Comparison of ENCODE assay signal across 11 cellular contexts in the genomic region with DNA sequence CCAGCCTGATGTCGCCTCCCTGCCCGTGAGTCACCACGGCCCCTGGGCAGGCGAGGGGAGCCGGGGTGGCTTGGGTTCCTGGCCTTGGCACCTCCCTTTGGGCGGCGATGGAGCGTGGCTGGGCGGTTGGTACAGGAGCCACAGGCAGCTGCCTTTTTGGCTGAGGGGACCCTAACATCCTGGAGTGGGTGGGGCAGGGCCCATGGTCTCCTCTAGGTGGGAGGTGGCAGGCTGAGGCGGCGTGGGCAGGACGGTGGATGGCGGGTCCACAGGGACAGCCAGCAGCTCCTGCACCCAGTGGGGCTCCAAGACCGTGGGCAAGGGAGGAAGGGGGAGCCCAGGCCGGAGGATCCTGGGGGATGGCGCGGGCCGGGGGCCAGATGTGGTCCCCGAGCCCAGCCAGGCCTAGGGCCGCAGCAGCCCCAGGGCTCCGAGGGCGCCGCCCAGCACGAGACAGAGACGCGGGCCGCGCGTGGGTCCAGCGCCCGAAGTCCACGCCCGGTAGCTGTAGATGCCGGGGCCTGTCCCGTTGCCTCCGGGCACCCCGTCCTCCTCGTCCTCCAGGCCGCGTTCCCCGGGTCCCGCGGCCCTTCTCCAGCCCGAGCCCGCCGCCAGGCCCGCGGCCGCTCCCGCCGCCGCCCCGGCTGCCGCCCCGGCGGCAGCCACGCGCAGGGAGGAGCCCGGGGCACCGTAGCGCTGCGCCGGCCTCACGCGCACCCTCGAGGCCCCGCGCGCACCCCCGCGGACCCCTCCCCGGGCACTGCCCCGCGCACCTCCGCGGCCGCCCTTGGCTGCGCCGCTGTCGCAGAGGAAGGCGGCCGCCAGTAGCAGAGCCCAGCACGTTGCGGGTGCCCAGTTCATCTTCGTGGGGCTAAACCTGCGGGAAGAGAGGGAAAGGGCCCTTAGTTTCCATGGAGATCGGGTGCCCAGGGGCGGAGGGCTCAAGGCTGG. TPM values are rescaled to one million over a fixed set of nuclear protein-coding genes. Genes with fewer than 3 reads are reported as not detected.
DNase-seq lines count a peak whose midpoint lies in the region; ATAC-seq and TF ChIP-seq lines count a peak whose summit lies in the region.
"Had no signal": no experiment of that assay in that cellular context is flagged by ENCODE, and none has a peak within 500 bp of the region (broad histone marks: within the 10 kb centered on the region; RNA-seq: fewer than 3 reads in every experiment).

No MANE protein-coding gene starts in this region.

- peak; percentile 31 for ATAC-seq in activated CD8-positive, alpha-beta T cell treated with anti-CD3 and anti-CD28 coated beads for 36 hours
- no peak for ATAC-seq in HG02970 (IDR thresholded peaks at IDR 0.05; ENCODE audit: low FRiP score, unreplicated experiment)
- no peak for ATAC-seq in HG03135 (IDR thresholded peaks at IDR 0.05; ENCODE audit: unreplicated experiment)

- no peak for TF ChIP-seq CTCF in activated CD8-positive, alpha-beta T cell treated with anti-CD3 and anti-CD28 coated beads for 36 hours (IDR thresholded peaks at IDR 0.05)

- POLR2A ChIA-PET in activated CD8-positive, alpha-beta T cell treated with anti-CD3 and anti-CD28 coated beads for 36 hours (lab: Charles Lee), result interaction anchor here (2.7 kb wide), 1 partner anchor 12 kb away, joined by 8 read pairs; no protein-coding TSS in a partner anchor

- no peak overlapping the region for H3K27ac Mint-ChIP-seq in activated CD8-positive, alpha-beta T cell treated with anti-CD3 and anti-CD28 coated beads for 36 hours
- H3K27ac Mint-ChIP-seq: activated CD4-positive, alpha-beta memory T cell treated with anti-CD3 and anti-CD28 coated beads for 36 hours had no signal

- peak; percentile 4 for DNase-seq in NCI-H345 (lab: John Stamatoyannopoulos, UW)
- DNase-seq in NCI-H345 treated with DMSO at 0.1 percent for 48 hours (lab: John Stamatoyannopoulos, UW; ENCODE audit: unreplicated experiment), result no peak
- no peak for DNase-seq in activated CD8-positive, alpha-beta T cell treated with anti-CD3 and anti-CD28 coated beads for 36 hours
- no peak for DNase-seq in stimulated activated CD4-positive, alpha-beta T cell treated with anti-CD3 and anti-CD28 coated beads, Interleukin-4, amount 100 ng/mL, for 4 hours
- DNase-seq: activated CD4-positive, alpha-beta memory T cell treated with anti-CD3 and anti-CD28 coated beads for 36 hours; thyroid gland had no signal

- H3K27me3 Mint-ChIP-seq in activated CD8-positive, alpha-beta T cell treated with anti-CD3 and anti-CD28 coated beads for 36 hours, result no peaks in the 10 kb centered on the region

- peak overlapping the region; percentile 62 for H3K4me2 ChIP-seq in skeletal muscle satellite cell (ENCODE audit: low read length)

- CTCF ChIA-PET in activated CD8-positive, alpha-beta T cell treated with anti-CD3 and anti-CD28 coated beads for 36 hours (lab: Charles Lee), result no interaction called here

- H3K9me3 ChIP-seq in iPS-15b (ENCODE audit: control insufficient read depth, insufficient read depth, low read length) (no peaks in the 10 kb centered on the region), skeletal muscle satellite cell (replicated peaks; ENCODE audit: low read length) (no peaks in the 10 kb centered on the region)
- H3K9me3 ChIP-seq: thyroid gland had no signal

- H3K36me3 Mint-ChIP-seq in activated CD8-positive, alpha-beta T cell treated with anti-CD3 and anti-CD28 coated beads for 36 hours (ENCODE audit: low read depth), result peaks cover 8% of the 10 kb centered on the region

- intact Hi-C loops in activated CD8-positive, alpha-beta T cell treated with anti-CD3 and anti-CD28 coated beads for 36 hours (cut with micrococcal nuclease), result no loop called here

- no peak overlapping the region for H3K4me3 Mint-ChIP-seq in activated CD8-positive, alpha-beta T cell treated with anti-CD3 and anti-CD28 coated beads for 36 hours
- H3K4me3 Mint-ChIP-seq: activated CD4-positive, alpha-beta memory T cell treated with anti-CD3 and anti-CD28 coated beads for 36 hours had no signal

- H3K36me3 ChIP-seq in iPS-15b (ENCODE audit: control insufficient read depth, insufficient read depth, low read length) (peaks cover 20% of the 10 kb centered on the region), skeletal muscle satellite cell (ENCODE audit: insufficient read depth, low read length) (peaks cover 26% of the 10 kb centered on the region)

- peak overlapping the region; percentile 8 for H3K4me3 ChIP-seq in iPS-15b (ENCODE audit: low read depth, low read length)
- H3K4me3 ChIP-seq in skeletal muscle satellite cell (ENCODE audit: low read length), result peak overlapping the region; percentile 45
- H3K4me3 ChIP-seq: thyroid gland had no signal

- no peaks in the 10 kb centered on the region for H3K9me3 Mint-ChIP-seq in activated CD8-positive, alpha-beta T cell treated with anti-CD3 and anti-CD28 coated beads for 36 hours
- H3K9me3 Mint-ChIP-seq: activated CD4-positive, alpha-beta memory T cell treated with anti-CD3 and anti-CD28 coated beads for 36 hours had no signal

- no peaks in the 10 kb centered on the region for H3K4me1 Mint-ChIP-seq in activated CD8-positive, alpha-beta T cell treated with anti-CD3 and anti-CD28 coated beads for 36 hours (ENCODE audit: low read depth)

- H3K27me3 ChIP-seq in iPS-15b (ENCODE audit: control insufficient read depth, insufficient read depth, low read length) (no peaks in the 10 kb centered on the region), skeletal muscle satellite cell (ENCODE audit: control insufficient read depth, insufficient read depth, low read length) (peaks cover 13% of the 10 kb centered on the region)
- H3K27me3 ChIP-seq: thyroid gland had no signal

- H3K9ac ChIP-seq in iPS-15b (ENCODE audit: low read depth, low read length), result no peak overlapping the region
- H3K9ac ChIP-seq in skeletal muscle satellite cell (ENCODE audit: low read depth, low read length), result no peak overlapping the region

- H3K4me1 ChIP-seq in iPS-15b (ENCODE audit: control insufficient read depth, insufficient read depth, low read length), result no peaks in the 10 kb centered on the region
- H3K4me1 ChIP-seq in skeletal muscle satellite cell (ENCODE audit: control insufficient read depth, insufficient read depth, low read length), result peaks cover 8% of the 10 kb centered on the region

RNA-seq across cellular contexts. Expression of gene SPRN, which starts 1.3 kb away (rescaled TPM):
- not detected for total RNA-seq in activated CD8-positive, alpha-beta T cell treated with anti-CD3 and anti-CD28 coated beads for 36 hours
- total RNA-seq in skeletal muscle satellite cell (2012; rRNA removed), result 0.44 and 1.0 TPM in 2 replicates
- total RNA-seq: activated CD4-positive, alpha-beta memory T cell treated with anti-CD3 and anti-CD28 coated beads for 36 hours; OCI-LY7 had no signal

RNA-seq across cellular contexts. Expression of gene MTG1, which starts 29.1 kb away (rescaled TPM):
- total RNA-seq in activated CD8-positive, alpha-beta T cell treated with anti-CD3 and anti-CD28 coated beads for 36 hours, result 10 to 100 TPM; 45.7 to 48.9 TPM
- 32.4 and 37.4 TPM in 2 replicates for total RNA-seq in skeletal muscle satellite cell (2012; rRNA removed)

RNA-seq across cellular contexts. Expression of gene SCART1, which starts 30.6 kb away (rescaled TPM):
- total RNA-seq in activated CD8-positive, alpha-beta T cell treated with anti-CD3 and anti-CD28 coated beads for 36 hours, result 1 to 10 TPM; 2.8 to 2.9 TPM
- 0.44 and 0.76 TPM in 2 replicates for total RNA-seq in skeletal muscle satellite cell (2012; rRNA removed)

RNA-seq across cellular contexts. Expression of gene PAOX, which starts 44.0 kb away (rescaled TPM):
- 1 to 10 TPM; 4.2 to 4.6 TPM for total RNA-seq in activated CD8-positive, alpha-beta T cell treated with anti-CD3 and anti-CD28 coated beads for 36 hours
- total RNA-seq in skeletal muscle satellite cell (2012; rRNA removed), result 4.1 and 4.4 TPM in 2 replicates

RNA-seq across cellular contexts. Expression of gene ECHS1, which starts 49.9 kb away (rescaled TPM):
- total RNA-seq in activated CD8-positive, alpha-beta T cell treated with anti-CD3 and anti-CD28 coated beads for 36 hours, result 10 to 100 TPM; 50.7 to 51.4 TPM
- 68.2 and 75.1 TPM in 2 replicates for total RNA-seq in skeletal muscle satellite cell (2012; rRNA removed)
